ENCODE assay signal across 1 cellular context in the genomic region with DNA sequence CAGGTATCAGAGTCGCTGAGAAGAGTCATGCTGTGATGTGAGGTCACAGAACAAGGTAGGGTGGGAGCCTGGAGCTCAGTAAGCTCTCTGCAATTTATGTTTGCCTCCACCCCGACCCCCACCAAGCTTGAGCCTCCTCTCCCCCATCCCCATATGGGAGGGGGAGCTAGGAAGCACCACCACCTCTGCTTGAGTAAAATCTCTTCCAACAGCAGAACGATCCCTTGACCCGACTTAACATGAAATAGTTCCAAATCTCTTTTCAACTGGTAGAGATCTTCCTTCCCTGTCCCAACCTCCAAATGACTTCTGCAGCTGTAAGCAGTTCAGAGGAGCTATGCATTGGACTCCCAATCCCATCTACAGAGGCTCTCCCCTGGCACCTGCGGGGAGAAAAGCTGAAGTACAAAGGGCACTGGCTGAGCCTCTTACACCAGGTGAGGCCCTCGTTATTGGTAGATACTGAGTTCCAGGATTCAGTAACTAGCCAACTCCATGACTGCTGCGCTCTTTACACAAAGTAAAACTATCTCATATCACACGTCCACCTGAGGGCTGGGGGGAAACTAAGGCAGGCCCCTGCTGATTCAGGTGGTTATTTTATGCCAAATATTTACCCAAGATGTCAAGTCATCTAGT.
A peak's percentile ranks its signal among the peaks of the same experiment; 100 is the strongest.
TF ChIP-seq lines count a peak whose summit lies in the region.

No MANE protein-coding gene starts in this region.

TF ChIP-seq in K562, 482 proteins besides CTCF, POLR2A, EP300 and RAD21 (continued from another document and continues in another):
- TF ChIP-seq, protein P1, sequence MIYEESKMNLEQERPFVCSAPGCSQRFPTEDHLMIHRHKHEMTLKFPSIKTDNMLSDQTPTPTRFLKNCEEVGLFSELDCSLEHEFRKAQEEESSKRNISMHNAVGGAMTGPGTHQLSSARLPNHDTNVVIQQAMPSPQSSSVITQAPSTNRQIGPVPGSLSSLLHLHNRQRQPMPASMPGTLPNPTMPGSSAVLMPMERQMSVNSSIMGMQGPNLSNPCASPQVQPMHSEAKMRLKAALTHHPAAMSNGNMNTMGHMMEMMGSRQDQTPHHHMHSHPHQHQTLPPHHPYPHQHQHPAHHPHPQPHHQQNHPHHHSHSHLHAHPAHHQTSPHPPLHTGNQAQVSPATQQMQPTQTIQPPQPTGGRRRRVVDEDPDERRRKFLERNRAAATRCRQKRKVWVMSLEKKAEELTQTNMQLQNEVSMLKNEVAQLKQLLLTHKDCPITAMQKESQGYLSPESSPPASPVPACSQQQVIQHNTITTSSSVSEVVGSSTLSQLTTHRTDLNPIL (CRISPR knock-in tag; IDR thresholded peaks at IDR 0.05) = 0 out of 2 replicates have a peak, but pooled peaks have one; percentile 49
- no peak for TF ChIP-seq ILK (tag; IDR thresholded peaks at IDR 0.05; ENCODE audit: borderline replicate concordance, low read depth)
- no peak for TF ChIP-seq ZNF551 (CRISPR knock-in tag; IDR thresholded peaks at IDR 0.05)
- TF ChIP-seq, protein P2, sequence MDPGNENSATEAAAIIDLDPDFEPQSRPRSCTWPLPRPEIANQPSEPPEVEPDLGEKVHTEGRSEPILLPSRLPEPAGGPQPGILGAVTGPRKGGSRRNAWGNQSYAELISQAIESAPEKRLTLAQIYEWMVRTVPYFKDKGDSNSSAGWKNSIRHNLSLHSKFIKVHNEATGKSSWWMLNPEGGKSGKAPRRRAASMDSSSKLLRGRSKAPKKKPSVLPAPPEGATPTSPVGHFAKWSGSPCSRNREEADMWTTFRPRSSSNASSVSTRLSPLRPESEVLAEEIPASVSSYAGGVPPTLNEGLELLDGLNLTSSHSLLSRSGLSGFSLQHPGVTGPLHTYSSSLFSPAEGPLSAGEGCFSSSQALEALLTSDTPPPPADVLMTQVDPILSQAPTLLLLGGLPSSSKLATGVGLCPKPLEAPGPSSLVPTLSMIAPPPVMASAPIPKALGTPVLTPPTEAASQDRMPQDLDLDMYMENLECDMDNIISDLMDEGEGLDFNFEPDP (CRISPR knock-in tag; IDR thresholded peaks at IDR 0.05) = peak; percentile 28; the same call in 1 of the 2 replicates
- no peak for TF ChIP-seq GTF2F1 (IDR thresholded peaks at IDR 0.05; ENCODE audit: low read depth, low read length)
- no peak for TF ChIP-seq SMARCE1 (IDR thresholded peaks at IDR 0.05)
- TF ChIP-seq ZNF41 (CRISPR knock-in tag; conservative IDR thresholded peaks at IDR 0.05) = peak; percentile 73
- no peak for TF ChIP-seq HDAC8 (tag; IDR thresholded peaks at IDR 0.05)
- TF ChIP-seq KAT2B (IDR thresholded peaks at IDR 0.05; ENCODE audit: low read depth, low read length) = no peak
- no peak for TF ChIP-seq HNRNPH1 (optimal IDR thresholded peaks at IDR 0.05; ENCODE audit: low read depth, low read length)
- no peak for TF ChIP-seq SREBF1 (IDR thresholded peaks at IDR 0.05; ENCODE audit: borderline replicate concordance, low read depth, low read length)
- no peak for TF ChIP-seq MCM3 (IDR thresholded peaks at IDR 0.05)
- TF ChIP-seq U2AF2 (optimal IDR thresholded peaks at IDR 0.05; ENCODE audit: low read depth, low read length) = no peak
- TF ChIP-seq HOXB6 (CRISPR knock-in tag; IDR thresholded peaks at IDR 0.05; ENCODE audit: borderline replicate concordance) = no peak
- TF ChIP-seq, protein P3, sequence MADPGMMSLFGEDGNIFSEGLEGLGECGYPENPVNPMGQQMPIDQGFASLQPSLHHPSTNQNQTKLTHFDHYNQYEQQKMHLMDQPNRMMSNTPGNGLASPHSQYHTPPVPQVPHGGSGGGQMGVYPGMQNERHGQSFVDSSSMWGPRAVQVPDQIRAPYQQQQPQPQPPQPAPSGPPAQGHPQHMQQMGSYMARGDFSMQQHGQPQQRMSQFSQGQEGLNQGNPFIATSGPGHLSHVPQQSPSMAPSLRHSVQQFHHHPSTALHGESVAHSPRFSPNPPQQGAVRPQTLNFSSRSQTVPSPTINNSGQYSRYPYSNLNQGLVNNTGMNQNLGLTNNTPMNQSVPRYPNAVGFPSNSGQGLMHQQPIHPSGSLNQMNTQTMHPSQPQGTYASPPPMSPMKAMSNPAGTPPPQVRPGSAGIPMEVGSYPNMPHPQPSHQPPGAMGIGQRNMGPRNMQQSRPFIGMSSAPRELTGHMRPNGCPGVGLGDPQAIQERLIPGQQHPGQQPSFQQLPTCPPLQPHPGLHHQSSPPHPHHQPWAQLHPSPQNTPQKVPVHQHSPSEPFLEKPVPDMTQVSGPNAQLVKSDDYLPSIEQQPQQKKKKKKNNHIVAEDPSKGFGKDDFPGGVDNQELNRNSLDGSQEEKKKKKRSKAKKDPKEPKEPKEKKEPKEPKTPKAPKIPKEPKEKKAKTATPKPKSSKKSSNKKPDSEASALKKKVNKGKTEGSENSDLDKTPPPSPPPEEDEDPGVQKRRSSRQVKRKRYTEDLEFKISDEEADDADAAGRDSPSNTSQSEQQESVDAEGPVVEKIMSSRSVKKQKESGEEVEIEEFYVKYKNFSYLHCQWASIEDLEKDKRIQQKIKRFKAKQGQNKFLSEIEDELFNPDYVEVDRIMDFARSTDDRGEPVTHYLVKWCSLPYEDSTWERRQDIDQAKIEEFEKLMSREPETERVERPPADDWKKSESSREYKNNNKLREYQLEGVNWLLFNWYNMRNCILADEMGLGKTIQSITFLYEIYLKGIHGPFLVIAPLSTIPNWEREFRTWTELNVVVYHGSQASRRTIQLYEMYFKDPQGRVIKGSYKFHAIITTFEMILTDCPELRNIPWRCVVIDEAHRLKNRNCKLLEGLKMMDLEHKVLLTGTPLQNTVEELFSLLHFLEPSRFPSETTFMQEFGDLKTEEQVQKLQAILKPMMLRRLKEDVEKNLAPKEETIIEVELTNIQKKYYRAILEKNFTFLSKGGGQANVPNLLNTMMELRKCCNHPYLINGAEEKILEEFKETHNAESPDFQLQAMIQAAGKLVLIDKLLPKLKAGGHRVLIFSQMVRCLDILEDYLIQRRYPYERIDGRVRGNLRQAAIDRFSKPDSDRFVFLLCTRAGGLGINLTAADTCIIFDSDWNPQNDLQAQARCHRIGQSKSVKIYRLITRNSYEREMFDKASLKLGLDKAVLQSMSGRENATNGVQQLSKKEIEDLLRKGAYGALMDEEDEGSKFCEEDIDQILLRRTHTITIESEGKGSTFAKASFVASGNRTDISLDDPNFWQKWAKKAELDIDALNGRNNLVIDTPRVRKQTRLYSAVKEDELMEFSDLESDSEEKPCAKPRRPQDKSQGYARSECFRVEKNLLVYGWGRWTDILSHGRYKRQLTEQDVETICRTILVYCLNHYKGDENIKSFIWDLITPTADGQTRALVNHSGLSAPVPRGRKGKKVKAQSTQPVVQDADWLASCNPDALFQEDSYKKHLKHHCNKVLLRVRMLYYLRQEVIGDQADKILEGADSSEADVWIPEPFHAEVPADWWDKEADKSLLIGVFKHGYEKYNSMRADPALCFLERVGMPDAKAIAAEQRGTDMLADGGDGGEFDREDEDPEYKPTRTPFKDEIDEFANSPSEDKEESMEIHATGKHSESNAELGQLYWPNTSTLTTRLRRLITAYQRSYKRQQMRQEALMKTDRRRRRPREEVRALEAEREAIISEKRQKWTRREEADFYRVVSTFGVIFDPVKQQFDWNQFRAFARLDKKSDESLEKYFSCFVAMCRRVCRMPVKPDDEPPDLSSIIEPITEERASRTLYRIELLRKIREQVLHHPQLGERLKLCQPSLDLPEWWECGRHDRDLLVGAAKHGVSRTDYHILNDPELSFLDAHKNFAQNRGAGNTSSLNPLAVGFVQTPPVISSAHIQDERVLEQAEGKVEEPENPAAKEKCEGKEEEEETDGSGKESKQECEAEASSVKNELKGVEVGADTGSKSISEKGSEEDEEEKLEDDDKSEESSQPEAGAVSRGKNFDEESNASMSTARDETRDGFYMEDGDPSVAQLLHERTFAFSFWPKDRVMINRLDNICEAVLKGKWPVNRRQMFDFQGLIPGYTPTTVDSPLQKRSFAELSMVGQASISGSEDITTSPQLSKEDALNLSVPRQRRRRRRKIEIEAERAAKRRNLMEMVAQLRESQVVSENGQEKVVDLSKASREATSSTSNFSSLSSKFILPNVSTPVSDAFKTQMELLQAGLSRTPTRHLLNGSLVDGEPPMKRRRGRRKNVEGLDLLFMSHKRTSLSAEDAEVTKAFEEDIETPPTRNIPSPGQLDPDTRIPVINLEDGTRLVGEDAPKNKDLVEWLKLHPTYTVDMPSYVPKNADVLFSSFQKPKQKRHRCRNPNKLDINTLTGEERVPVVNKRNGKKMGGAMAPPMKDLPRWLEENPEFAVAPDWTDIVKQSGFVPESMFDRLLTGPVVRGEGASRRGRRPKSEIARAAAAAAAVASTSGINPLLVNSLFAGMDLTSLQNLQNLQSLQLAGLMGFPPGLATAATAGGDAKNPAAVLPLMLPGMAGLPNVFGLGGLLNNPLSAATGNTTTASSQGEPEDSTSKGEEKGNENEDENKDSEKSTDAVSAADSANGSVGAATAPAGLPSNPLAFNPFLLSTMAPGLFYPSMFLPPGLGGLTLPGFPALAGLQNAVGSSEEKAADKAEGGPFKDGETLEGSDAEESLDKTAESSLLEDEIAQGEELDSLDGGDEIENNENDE (IDR thresholded peaks at IDR 0.05; ENCODE audit: low read depth, low read length) = no peak
- no peak for TF ChIP-seq COPS2 (conservative IDR thresholded peaks at IDR 0.05)
- TF ChIP-seq, protein P4, sequence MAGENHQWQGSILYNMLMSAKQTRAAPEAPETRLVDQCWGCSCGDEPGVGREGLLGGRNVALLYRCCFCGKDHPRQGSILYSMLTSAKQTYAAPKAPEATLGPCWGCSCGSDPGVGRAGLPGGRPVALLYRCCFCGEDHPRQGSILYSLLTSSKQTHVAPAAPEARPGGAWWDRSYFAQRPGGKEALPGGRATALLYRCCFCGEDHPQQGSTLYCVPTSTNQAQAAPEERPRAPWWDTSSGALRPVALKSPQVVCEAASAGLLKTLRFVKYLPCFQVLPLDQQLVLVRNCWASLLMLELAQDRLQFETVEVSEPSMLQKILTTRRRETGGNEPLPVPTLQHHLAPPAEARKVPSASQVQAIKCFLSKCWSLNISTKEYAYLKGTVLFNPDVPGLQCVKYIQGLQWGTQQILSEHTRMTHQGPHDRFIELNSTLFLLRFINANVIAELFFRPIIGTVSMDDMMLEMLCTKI (IDR thresholded peaks at IDR 0.05; ENCODE audit: partially characterized antibody) = no peak
- no peak for TF ChIP-seq ZNF785 (CRISPR knock-in tag; IDR thresholded peaks at IDR 0.05)
- no peak for TF ChIP-seq PHTF2 (CRISPR knock-in tag; IDR thresholded peaks at IDR 0.05)
- peak; percentile 15; the same call in 1 of the 2 replicates for TF ChIP-seq ESRRB (CRISPR knock-in tag; IDR thresholded peaks at IDR 0.05; ENCODE audit: borderline replicate concordance)
- no peak for TF ChIP-seq KLF1 (tag; IDR thresholded peaks at IDR 0.05)
- TF ChIP-seq SREBF2 (CRISPR knock-in tag; IDR thresholded peaks at IDR 0.05) = no peak
- TF ChIP-seq MYNN (IDR thresholded peaks at IDR 0.05) = 0 out of 2 replicates have a peak, but pooled peaks have one; percentile 22
- TF ChIP-seq MYNN (CRISPR knock-in tag; IDR thresholded peaks at IDR 0.05) = no peak
- no peak for TF ChIP-seq HIVEP1 (CRISPR knock-in tag; IDR thresholded peaks at IDR 0.05)
- TF ChIP-seq TAF9B (IDR thresholded peaks at IDR 0.05; ENCODE audit: partially characterized antibody) = no peak
- no peak for TF ChIP-seq NCOA2 (IDR thresholded peaks at IDR 0.05; ENCODE audit: partially characterized antibody in 2 of 2)
- TF ChIP-seq STAT5B (CRISPR knock-in tag; IDR thresholded peaks at IDR 0.05) = no peak
- no peak for TF ChIP-seq ZNF696 (CRISPR knock-in tag; conservative IDR thresholded peaks at IDR 0.05)
- TF ChIP-seq RHOXF2B (CRISPR knock-in tag; conservative IDR thresholded peaks at IDR 0.05) = no peak
- no peak for TF ChIP-seq ZZZ3 (IDR thresholded peaks at IDR 0.05)
- no peak for TF ChIP-seq GTF2E2 (tag; IDR thresholded peaks at IDR 0.05)
- TF ChIP-seq SNIP1 (IDR thresholded peaks at IDR 0.05; ENCODE audit: low read depth) = no peak
- no peak for TF ChIP-seq L3MBTL2 (IDR thresholded peaks at IDR 0.05)
- no peak for TF ChIP-seq FOS (IDR thresholded peaks at IDR 0.05; ENCODE audit: extremely low read depth, insufficient read length)
- no peak for TF ChIP-seq XRCC5 (IDR thresholded peaks at IDR 0.05; ENCODE audit: low read depth, low read length)
- TF ChIP-seq DDX20 (tag; IDR thresholded peaks at IDR 0.05; ENCODE audit: low read depth) = no peak
